In the genomic region with DNA sequence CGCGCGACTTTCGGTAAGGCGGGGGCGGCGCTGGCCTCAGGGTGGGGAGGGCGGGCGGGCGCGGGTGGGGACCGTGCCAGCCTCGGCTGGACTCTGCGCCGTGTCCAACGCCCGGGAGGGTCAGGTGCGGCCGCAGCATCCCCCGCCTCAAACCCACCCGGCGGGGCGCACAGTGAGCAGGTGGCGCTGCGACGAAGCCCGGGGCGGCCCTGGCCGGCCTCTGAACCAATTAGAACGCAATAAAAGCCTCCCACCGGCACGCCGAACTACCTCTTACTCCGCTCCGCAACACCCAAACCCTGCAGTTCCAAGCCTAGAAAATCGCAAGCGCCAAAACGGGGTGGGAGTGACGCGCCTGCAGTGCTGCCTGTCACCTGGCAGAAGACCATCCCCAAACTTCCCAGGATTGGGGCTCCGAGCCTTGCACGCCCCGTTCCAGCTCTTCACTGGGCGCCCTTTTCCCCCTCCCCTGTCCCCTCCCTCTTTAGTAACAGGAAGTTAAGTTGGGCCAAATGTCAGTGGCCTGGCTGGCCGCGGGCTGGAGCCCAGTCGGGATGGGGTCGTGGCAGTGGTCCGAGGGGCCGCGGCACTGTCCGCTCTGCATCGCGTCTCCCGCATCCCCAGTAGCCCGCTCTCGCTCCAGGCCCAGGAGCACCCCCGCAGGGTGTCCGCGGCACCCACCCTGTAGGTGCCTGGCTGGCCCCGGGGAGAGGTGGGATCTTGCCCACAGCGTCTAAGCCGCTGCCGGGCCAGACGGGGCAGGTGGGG, we compare ENCODE assay signal across 8 cellular contexts. TPM values are rescaled to one million over a fixed set of nuclear protein-coding genes. Genes with fewer than 3 reads are reported as not detected.
DNase-seq lines count a peak whose midpoint lies in the region; ATAC-seq and TF ChIP-seq lines count a peak whose summit lies in the region.

No MANE protein-coding gene starts in this region.

- no peak for DNase-seq in CD14-positive monocyte (ENCODE audit: low spot score)
- peak; percentile 31 for DNase-seq in cerebellar cortex (ENCODE audit: low spot score)
- peak; percentile 45 for DNase-seq in stimulated activated naive CD8-positive, alpha-beta T cell treated with anti-CD3 and anti-CD28 coated beads, Interleukin-15, Interleukin-2, amounts not matched to agents 100 U/mL and 50 U/mL, for 24 hours
- no peak for DNase-seq in hepatic stellate cell (ENCODE audit: low spot score)

- H3K4me3 ChIP-seq in liver (ENCODE audit: low read depth in 1 of 3, low read length in 3 of 3) = peak overlapping the region; percentile 78 to 80 (median 80)

- H3K27ac Mint-ChIP-seq in CD14-positive monocyte = peak overlapping the region in 5 of 7 donors; percentile 50 to 95 (median 90)

- peak overlapping the region; percentile 85 to 93 for H3K4me3 Mint-ChIP-seq in CD14-positive monocyte

- 6% methylated on average over 65 of the region's 65 CpGs for WGBS in liver

- no peak for TF ChIP-seq CTCF in CD14-positive monocyte (IDR thresholded peaks at IDR 0.05)
- TF ChIP-seq CTCF in liver (IDR thresholded peaks at IDR 0.05; ENCODE audit: low read depth, low read length, missing input control) = no peak

- no peak for TF ChIP-seq RAD21 in liver (IDR thresholded peaks at IDR 0.05)

- peaks cover 5 to 16% (median 7%) of the 10 kb centered on the region in 4 donors for H3K4me1 ChIP-seq in liver (ENCODE audit: control insufficient read depth in 4 of 4, insufficient read depth in 4 of 4, low read length in 3 of 4)

- ATAC-seq in GM18907 (IDR thresholded peaks at IDR 0.05; ENCODE audit: unreplicated experiment) = peak; percentile 42
- peak; percentile 19 for ATAC-seq in HG03097 (IDR thresholded peaks at IDR 0.05; ENCODE audit: low FRiP score, unreplicated experiment)
- ATAC-seq in SK-N-SH treated with all-trans-retinoic acid at 6 μM for 48 hours = peak; percentile 23
- ATAC-seq in stimulated activated naive CD8-positive, alpha-beta T cell treated with anti-CD3 and anti-CD28 coated beads, Interleukin-15, Interleukin-2, amounts not matched to agents 100 U/mL and 50 U/mL, for 24 hours = peak; percentile 19

- peaks cover 22 to 33% of the 10 kb centered on the region in 2 donors for H3K36me3 Mint-ChIP-seq in CD14-positive monocyte

- no peaks in the 10 kb centered on the region for H3K27me3 ChIP-seq in liver (ENCODE audit: control insufficient read depth in 4 of 4, insufficient read depth in 4 of 4, low read length in 3 of 4)

- peak overlapping the region; percentile 74 to 79 for H3K27ac ChIP-seq in liver (ENCODE audit: low read depth in 1 of 2, low read length in 2 of 2)

- no peaks in the 10 kb centered on the region for H3K9me3 ChIP-seq in liver (ENCODE audit: control insufficient read depth in 4 of 4, low read length in 3 of 4)

- no peaks in the 10 kb centered on the region for H3K36me3 ChIP-seq in liver (ENCODE audit: control insufficient read depth in 4 of 4, insufficient read depth in 3 of 4, low read depth in 1 of 4, low read length in 3 of 4)

- intact Hi-C loops in CD14-positive monocyte (cut with micrococcal nuclease) = loop anchor here in 1 of 2 donors (5.0 kb wide), 1 partner anchor 46 kb away; no protein-coding TSS in a partner anchor

- H3K27me3 Mint-ChIP-seq in CD14-positive monocyte (ENCODE audit: low read depth in 3 of 3) = peaks cover 0 to 4% (median 1%) of the 10 kb centered on the region in 3 donors

- H3K9me3 Mint-ChIP-seq in CD14-positive monocyte = no peaks in the 10 kb centered on the region

- H3K9ac ChIP-seq in liver (ENCODE audit: low read depth in 1 of 2, low read length in 2 of 2) = peak overlapping the region; percentile 11 to 80

- peaks cover 68% of the 10 kb centered on the region for H3K4me1 Mint-ChIP-seq in CD14-positive monocyte

TF ChIP-seq in SK-N-SH treated with all-trans-retinoic acid at 6 μM for 48 hours, 23 proteins besides CTCF, POLR2A, EP300 and RAD21 (continues in another document):
- no peak for TF ChIP-seq ZC3H10 (CRISPR knock-in tag; IDR thresholded peaks at IDR 0.05)
- TF ChIP-seq TCF4 (CRISPR knock-in tag; IDR thresholded peaks at IDR 0.05; ENCODE audit: borderline replicate concordance) = no peak
- no peak for TF ChIP-seq GLIS3 (CRISPR knock-in tag; IDR thresholded peaks at IDR 0.05)
- TF ChIP-seq ZFP30 (CRISPR knock-in tag; IDR thresholded peaks at IDR 0.05) = no peak
- TF ChIP-seq OSR1 (CRISPR knock-in tag; IDR thresholded peaks at IDR 0.05) = no peak
- TF ChIP-seq ISL1 (CRISPR knock-in tag; IDR thresholded peaks at IDR 0.05) = no peak
- TF ChIP-seq CSDC2 (CRISPR knock-in tag; IDR thresholded peaks at IDR 0.05) = no peak
- TF ChIP-seq ZNF70 (CRISPR knock-in tag; IDR thresholded peaks at IDR 0.05) = no peak
- no peak for TF ChIP-seq ESRRG (CRISPR knock-in tag; IDR thresholded peaks at IDR 0.05)
- TF ChIP-seq, protein P1, sequence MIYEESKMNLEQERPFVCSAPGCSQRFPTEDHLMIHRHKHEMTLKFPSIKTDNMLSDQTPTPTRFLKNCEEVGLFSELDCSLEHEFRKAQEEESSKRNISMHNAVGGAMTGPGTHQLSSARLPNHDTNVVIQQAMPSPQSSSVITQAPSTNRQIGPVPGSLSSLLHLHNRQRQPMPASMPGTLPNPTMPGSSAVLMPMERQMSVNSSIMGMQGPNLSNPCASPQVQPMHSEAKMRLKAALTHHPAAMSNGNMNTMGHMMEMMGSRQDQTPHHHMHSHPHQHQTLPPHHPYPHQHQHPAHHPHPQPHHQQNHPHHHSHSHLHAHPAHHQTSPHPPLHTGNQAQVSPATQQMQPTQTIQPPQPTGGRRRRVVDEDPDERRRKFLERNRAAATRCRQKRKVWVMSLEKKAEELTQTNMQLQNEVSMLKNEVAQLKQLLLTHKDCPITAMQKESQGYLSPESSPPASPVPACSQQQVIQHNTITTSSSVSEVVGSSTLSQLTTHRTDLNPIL (CRISPR knock-in tag; IDR thresholded peaks at IDR 0.05; ENCODE audit: low read depth) = no peak
- no peak for TF ChIP-seq ZNF8 (CRISPR knock-in tag; IDR thresholded peaks at IDR 0.05)
- no peak for TF ChIP-seq SNAI2 (CRISPR knock-in tag; IDR thresholded peaks at IDR 0.05)
- no peak for TF ChIP-seq PPARA (CRISPR knock-in tag; IDR thresholded peaks at IDR 0.05; ENCODE audit: borderline replicate concordance)

TF ChIP-seq in liver, 16 proteins besides CTCF, POLR2A, EP300 and RAD21:
- no peak for TF ChIP-seq JUND (IDR thresholded peaks at IDR 0.05)
- no peak for TF ChIP-seq EGR1 (IDR thresholded peaks at IDR 0.05; ENCODE audit: low read depth in 2 of 2)
- no peak for TF ChIP-seq FOXA1 (IDR thresholded peaks at IDR 0.05)
- TF ChIP-seq, protein P2, sequence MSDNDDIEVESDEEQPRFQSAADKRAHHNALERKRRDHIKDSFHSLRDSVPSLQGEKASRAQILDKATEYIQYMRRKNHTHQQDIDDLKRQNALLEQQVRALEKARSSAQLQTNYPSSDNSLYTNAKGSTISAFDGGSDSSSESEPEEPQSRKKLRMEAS (IDR thresholded peaks at IDR 0.05) = peak; percentile 31
- TF ChIP-seq, protein P3, sequence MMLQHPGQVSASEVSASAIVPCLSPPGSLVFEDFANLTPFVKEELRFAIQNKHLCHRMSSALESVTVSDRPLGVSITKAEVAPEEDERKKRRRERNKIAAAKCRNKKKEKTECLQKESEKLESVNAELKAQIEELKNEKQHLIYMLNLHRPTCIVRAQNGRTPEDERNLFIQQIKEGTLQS (IDR thresholded peaks at IDR 0.05) = no peak
- TF ChIP-seq NR2F2 (IDR thresholded peaks at IDR 0.05) = no peak
- TF ChIP-seq, protein P4, sequence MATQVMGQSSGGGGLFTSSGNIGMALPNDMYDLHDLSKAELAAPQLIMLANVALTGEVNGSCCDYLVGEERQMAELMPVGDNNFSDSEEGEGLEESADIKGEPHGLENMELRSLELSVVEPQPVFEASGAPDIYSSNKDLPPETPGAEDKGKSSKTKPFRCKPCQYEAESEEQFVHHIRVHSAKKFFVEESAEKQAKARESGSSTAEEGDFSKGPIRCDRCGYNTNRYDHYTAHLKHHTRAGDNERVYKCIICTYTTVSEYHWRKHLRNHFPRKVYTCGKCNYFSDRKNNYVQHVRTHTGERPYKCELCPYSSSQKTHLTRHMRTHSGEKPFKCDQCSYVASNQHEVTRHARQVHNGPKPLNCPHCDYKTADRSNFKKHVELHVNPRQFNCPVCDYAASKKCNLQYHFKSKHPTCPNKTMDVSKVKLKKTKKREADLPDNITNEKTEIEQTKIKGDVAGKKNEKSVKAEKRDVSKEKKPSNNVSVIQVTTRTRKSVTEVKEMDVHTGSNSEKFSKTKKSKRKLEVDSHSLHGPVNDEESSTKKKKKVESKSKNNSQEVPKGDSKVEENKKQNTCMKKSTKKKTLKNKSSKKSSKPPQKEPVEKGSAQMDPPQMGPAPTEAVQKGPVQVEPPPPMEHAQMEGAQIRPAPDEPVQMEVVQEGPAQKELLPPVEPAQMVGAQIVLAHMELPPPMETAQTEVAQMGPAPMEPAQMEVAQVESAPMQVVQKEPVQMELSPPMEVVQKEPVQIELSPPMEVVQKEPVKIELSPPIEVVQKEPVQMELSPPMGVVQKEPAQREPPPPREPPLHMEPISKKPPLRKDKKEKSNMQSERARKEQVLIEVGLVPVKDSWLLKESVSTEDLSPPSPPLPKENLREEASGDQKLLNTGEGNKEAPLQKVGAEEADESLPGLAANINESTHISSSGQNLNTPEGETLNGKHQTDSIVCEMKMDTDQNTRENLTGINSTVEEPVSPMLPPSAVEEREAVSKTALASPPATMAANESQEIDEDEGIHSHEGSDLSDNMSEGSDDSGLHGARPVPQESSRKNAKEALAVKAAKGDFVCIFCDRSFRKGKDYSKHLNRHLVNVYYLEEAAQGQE (IDR thresholded peaks at IDR 0.05) = no peak
- TF ChIP-seq, protein P5, sequence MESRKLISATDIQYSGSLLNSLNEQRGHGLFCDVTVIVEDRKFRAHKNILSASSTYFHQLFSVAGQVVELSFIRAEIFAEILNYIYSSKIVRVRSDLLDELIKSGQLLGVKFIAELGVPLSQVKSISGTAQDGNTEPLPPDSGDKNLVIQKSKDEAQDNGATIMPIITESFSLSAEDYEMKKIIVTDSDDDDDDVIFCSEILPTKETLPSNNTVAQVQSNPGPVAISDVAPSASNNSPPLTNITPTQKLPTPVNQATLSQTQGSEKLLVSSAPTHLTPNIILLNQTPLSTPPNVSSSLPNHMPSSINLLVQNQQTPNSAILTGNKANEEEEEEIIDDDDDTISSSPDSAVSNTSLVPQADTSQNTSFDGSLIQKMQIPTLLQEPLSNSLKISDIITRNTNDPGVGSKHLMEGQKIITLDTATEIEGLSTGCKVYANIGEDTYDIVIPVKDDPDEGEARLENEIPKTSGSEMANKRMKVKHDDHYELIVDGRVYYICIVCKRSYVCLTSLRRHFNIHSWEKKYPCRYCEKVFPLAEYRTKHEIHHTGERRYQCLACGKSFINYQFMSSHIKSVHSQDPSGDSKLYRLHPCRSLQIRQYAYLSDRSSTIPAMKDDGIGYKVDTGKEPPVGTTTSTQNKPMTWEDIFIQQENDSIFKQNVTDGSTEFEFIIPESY (IDR thresholded peaks at IDR 0.05) = no peak
- TF ChIP-seq FOXA2 (IDR thresholded peaks at IDR 0.05) = no peak
- no peak for TF ChIP-seq HNF4G (IDR thresholded peaks at IDR 0.05)
- no peak for TF ChIP-seq HNF4A (conservative IDR thresholded peaks at IDR 0.05)
- TF ChIP-seq GABPA (IDR thresholded peaks at IDR 0.05 in 1 of 2, conservative IDR thresholded peaks at IDR 0.05 in 1 of 2) = no peak
- peak in 1 of 2 donors; percentile 36 for TF ChIP-seq RXRA (IDR thresholded peaks at IDR 0.05)

RNA-seq across cellular contexts. Expression of a gene that starts 0.5 kb away (rescaled TPM):
- polyA plus RNA-seq in CD14-positive monocyte (10 to 100 TPM; 39.8 to 72.5 TPM), liver (10 to 100 TPM; 17.5 to 20.3 TPM)
- 100 to 1,000 TPM in 1 of 2 donors, 10 to 100 TPM in 1; 65.6 to 113 TPM for total RNA-seq in liver

Comparison
In these comparisons a context has a peak if more than half of its experiments do, and no peak if none do; other contexts are left out.
1. DNase-seq: peak in cerebellar cortex (single experiment) and stimulated activated naive CD8-positive, alpha-beta T cell treated with anti-CD3 and anti-CD28 coated beads, Interleukin-15, Interleukin-2, amounts not matched to agents 100 U/mL and 50 U/mL, for 24 hours (single experiment); none in CD14-positive monocyte (single experiment) and hepatic stellate cell (single experiment).
2. Peak in every context shown above with its lines, with median percentiles within 50 percentile points of each other: ATAC-seq.